ENCODE assay signal across 8 cellular contexts in genomic region chr21:39348040-39348354, GRCh38. TPM values are rescaled to one million over a fixed set of nuclear protein-coding genes. Genes with fewer than 3 reads are reported as not detected.
DNase-seq lines count a peak whose midpoint lies in the region; ATAC-seq and TF ChIP-seq lines count a peak whose summit lies in the region.

No MANE protein-coding gene starts in this region.

- no peak for TF ChIP-seq POLR2A in sigmoid colon (IDR thresholded peaks at IDR 0.05)

- no peaks in the 10 kb centered on the region for H3K9me3 ChIP-seq in SU-DHL-6 (ENCODE audit: insufficient read depth, low read length)
- H3K9me3 ChIP-seq in sigmoid colon = no peaks in the 10 kb centered on the region

- peaks cover 6% of the 10 kb centered on the region for H4K20me1 ChIP-seq in SU-DHL-6 (ENCODE audit: low read depth, low read length)

- H3K4me1 Mint-ChIP-seq in activated naive CD4-positive, alpha-beta T cell treated with anti-CD3 and anti-CD28 coated beads, Interleukin-2, amount 10 ng/mL, durations not matched to agents 7 days and 5 days = peaks cover 47% of the 10 kb centered on the region

- no peak for ATAC-seq in GM19328 (IDR thresholded peaks at IDR 0.05; ENCODE audit: unreplicated experiment)

- H3K36me3 ChIP-seq in SU-DHL-6 (ENCODE audit: low read length) (peaks cover 52% of the 10 kb centered on the region), sigmoid colon (peaks cover 0 to 37% (median 10%) of the 10 kb centered on the region in 4 donors)

- H3K27me3 Mint-ChIP-seq in activated naive CD4-positive, alpha-beta T cell treated with anti-CD3 and anti-CD28 coated beads, Interleukin-2, amount 10 ng/mL, durations not matched to agents 7 days and 5 days = peaks cover 3% of the 10 kb centered on the region

- peaks cover 39% of the 10 kb centered on the region for H3K36me3 Mint-ChIP-seq in activated naive CD4-positive, alpha-beta T cell treated with anti-CD3 and anti-CD28 coated beads, Interleukin-2, amount 10 ng/mL, durations not matched to agents 7 days and 5 days

- no peak overlapping the region for H2AFZ ChIP-seq in SU-DHL-6 (ENCODE audit: low read depth, low read length, severe bottlenecking)

- H3K4me2 ChIP-seq in SU-DHL-6 (ENCODE audit: low read depth, low read length, poor library complexity, severe bottlenecking) = peak overlapping the region; percentile 64

- peaks cover 43% of the 10 kb centered on the region for H3K79me2 ChIP-seq in SU-DHL-6 (ENCODE audit: insufficient read depth, low read length)

- H3K4me1 ChIP-seq in sigmoid colon = peaks cover 0 to 35% (median 18%) of the 10 kb centered on the region in 4 donors

- TF ChIP-seq EP300 in sigmoid colon (IDR thresholded peaks at IDR 0.05) = no peak

- CTCF ChIA-PET in activated naive CD4-positive, alpha-beta T cell treated with anti-CD3 and anti-CD28 coated beads, Interleukin-2, amount 10 ng/mL, durations not matched to agents 7 days and 5 days (lab: Charles Lee) = interaction anchor here (1.5 to 4.1 kb wide), 2 partner anchors 9 to 39 kb away, joined by 3 to 13 read pairs; no protein-coding TSS in a partner anchor

- H3K4me3 Mint-ChIP-seq in activated naive CD4-positive, alpha-beta T cell treated with anti-CD3 and anti-CD28 coated beads, Interleukin-2, amount 10 ng/mL, durations not matched to agents 7 days and 5 days = peak overlapping the region; percentile 90

- H3K9me2 ChIP-seq in SU-DHL-6 (replicated peaks; ENCODE audit: insufficient read depth, low read length) = no peaks in the 10 kb centered on the region

- DNase-seq in activated naive CD4-positive, alpha-beta T cell treated with anti-CD3 and anti-CD28 coated beads, Interleukin-2, amount 10 ng/mL, durations not matched to agents 7 days and 5 days = no peak
- DNase-seq in activated naive CD4-positive, alpha-beta T cell treated with anti-CD3 and anti-CD28 coated beads, Interleukin-2, amount 50 U/mL, for 16 hours = no peak
- DNase-seq in fibroblast of mammary gland (ENCODE audit: low read depth) (no peak), sigmoid colon (no peak), SKM-1 (lab: John Stamatoyannopoulos, UW; ENCODE audit: unreplicated experiment) (no peak), NCI-H128 (lab: John Stamatoyannopoulos, UW; ENCODE audit: unreplicated experiment) (no peak)

- intact Hi-C loops in sigmoid colon (cut with DNase I) = loop anchor here (1.0 to 2.0 kb wide), 3 partner anchors 33 to 41 kb away; partner anchors contain the start of gene BRWD1

- peak overlapping the region; percentile 97 for H3K27ac Mint-ChIP-seq in activated naive CD4-positive, alpha-beta T cell treated with anti-CD3 and anti-CD28 coated beads, Interleukin-2, amount 10 ng/mL, durations not matched to agents 7 days and 5 days

- peak overlapping the region; percentile 100 for H3K4me3 ChIP-seq in SU-DHL-6 (ENCODE audit: insufficient read depth, low read length, poor library complexity, severe bottlenecking)
- H3K4me3 ChIP-seq in fibroblast of mammary gland (ENCODE audit: control insufficient read depth, low read depth, low read length) = peak overlapping the region; percentile 92
- peak overlapping the region; percentile 58 to 75 (median 70) for H3K4me3 ChIP-seq in sigmoid colon

- WGBS in sigmoid colon, 2 donors = 0 to 1% methylated on average over 11 of the region's 11 CpGs

- H3K27me3 ChIP-seq in SU-DHL-6 (ENCODE audit: low read length) = no peaks in the 10 kb centered on the region
- H3K27me3 ChIP-seq in sigmoid colon = no peaks in the 10 kb centered on the region

- no peak for TF ChIP-seq CTCF in SU-DHL-6 (IDR thresholded peaks at IDR 0.05; ENCODE audit: insufficient read depth, low read length, poor library complexity, severe bottlenecking)
- TF ChIP-seq CTCF in fibroblast of mammary gland (conservative IDR thresholded peaks at IDR 0.05; ENCODE audit: control insufficient read depth, insufficient read depth, low read depth, low read length) = no peak
- TF ChIP-seq CTCF in sigmoid colon (IDR thresholded peaks at IDR 0.05) = no peak

- H3K9me3 Mint-ChIP-seq in activated naive CD4-positive, alpha-beta T cell treated with anti-CD3 and anti-CD28 coated beads, Interleukin-2, amount 10 ng/mL, durations not matched to agents 7 days and 5 days = no peaks in the 10 kb centered on the region

- H3K27ac ChIP-seq in SU-DHL-6 (ENCODE audit: low read depth, low read length) (peak overlapping the region; percentile 94), sigmoid colon (peak overlapping the region; percentile 91 to 97 (median 94))

- peaks cover 65% of the 10 kb centered on the region for H3F3A ChIP-seq in SU-DHL-6 (ENCODE audit: insufficient read depth)

- H3K9ac ChIP-seq in SU-DHL-6 (ENCODE audit: low read length) = peak overlapping the region; percentile 99

RNA-seq across cellular contexts. Expression of gene HMGN1, which starts 0.9 kb away (rescaled TPM):
- total RNA-seq in sigmoid colon = 10 to 100 TPM; 48.2 to 73.3 (median 66.4) TPM
- 100 to 1,000 TPM; 166 to 191 (median 174) TPM for polyA plus RNA-seq in sigmoid colon

RNA-seq across cellular contexts. Expression of gene BRWD1, which starts 34.6 kb away (rescaled TPM):
- 10 to 100 TPM; 53.5 to 92.5 (median 70.4) TPM for total RNA-seq in sigmoid colon
- polyA plus RNA-seq in sigmoid colon = 10 to 100 TPM in 2 of 3 donors, 1 to 10 TPM in 1; 8.3 to 12.0 (median 11.2) TPM
